ENCODE assay signal across 25 cellular contexts in genomic region chrX:17038277-17038676, GRCh38.
A peak's percentile ranks its signal among the peaks of the same experiment; 100 is the strongest.
DNase-seq lines count a peak whose midpoint lies in the region; ATAC-seq and TF ChIP-seq lines count a peak whose summit lies in the region.
"Had no signal": no experiment of that assay in that cellular context is flagged by ENCODE, and none has a peak within 500 bp of the region (broad histone marks: within the 10 kb centered on the region; RNA-seq: fewer than 3 reads in every experiment).

No MANE protein-coding gene starts in this region.

- H3K36me3 ChIP-seq in OCI-LY3 (replicated peaks; ENCODE audit: low read depth, low read length) (no peaks in the 10 kb centered on the region), heart right ventricle (no peaks in the 10 kb centered on the region), ovary (no peaks in the 10 kb centered on the region)
- H3K36me3 ChIP-seq: brain microvascular endothelial cell, colonic mucosa had no signal

- no peaks in the 10 kb centered on the region for H3K9me3 ChIP-seq in OCI-LY3 (ENCODE audit: insufficient read depth, low read length)
- no peaks in the 10 kb centered on the region for H3K9me3 ChIP-seq in heart right ventricle
- H3K9me3 ChIP-seq in ovary = no peaks in the 10 kb centered on the region
- H3K9me3 ChIP-seq: colonic mucosa, SK-N-SH, testis had no signal

- no peaks in the 10 kb centered on the region for H3K36me3 Mint-ChIP-seq in HFFc6 (ENCODE audit: low read depth)
- no peaks in the 10 kb centered on the region for H3K36me3 Mint-ChIP-seq in stimulated activated effector memory CD8-positive, alpha-beta T cell treated with anti-CD3 and anti-CD28 coated beads, Interleukin-12 subunit alpha, Interleukin-12 subunit beta, amount 100 ng/mL, for 72 hours

- TF ChIP-seq POLR2A in ovary (IDR thresholded peaks at IDR 0.05) = no peak

- H3K4me3 ChIP-seq in OCI-LY3 (ENCODE audit: low read length) = no peak overlapping the region
- H3K4me3 ChIP-seq in heart right ventricle = no peak overlapping the region
- H3K4me3 ChIP-seq in ovary = no peak overlapping the region
- H3K4me3 ChIP-seq in foreskin fibroblast (ENCODE audit: low read depth in 1 of 2, low read length in 2 of 2) = no peak overlapping the region
- H3K4me3 ChIP-seq: colonic mucosa, smooth muscle cell, testis had no signal

- TF ChIP-seq EP300 in ovary (IDR thresholded peaks at IDR 0.05) = no peak

- peak overlapping the region; percentile 26; the same call in 1 of the 2 replicates for H3K4me2 ChIP-seq in OCI-LY3 (ENCODE audit: low read length)
- H3K4me2 ChIP-seq: SK-N-SH, smooth muscle cell had no signal

- H3K27ac ChIP-seq in OCI-LY3 (ENCODE audit: low read length) (no peak overlapping the region), heart right ventricle (peak overlapping the region in 1 of 10 donors; percentile 3), ovary (peak overlapping the region; percentile 36 to 52)
- H3K27ac ChIP-seq: brain microvascular endothelial cell, C4-2B, colonic mucosa, testis had no signal

- no peaks in the 10 kb centered on the region for H4K20me1 ChIP-seq in OCI-LY3 (ENCODE audit: insufficient read depth, low read length)

- no peaks in the 10 kb centered on the region for H3K27me3 ChIP-seq in OCI-LY3 (ENCODE audit: low read depth, low read length)
- H3K27me3 ChIP-seq in heart right ventricle = peaks cover 0 to 21% (median 0%) of the 10 kb centered on the region in 7 donors
- H3K27me3 ChIP-seq in ovary = no peaks in the 10 kb centered on the region
- H3K27me3 ChIP-seq: colonic mucosa, testis had no signal

- 44 to 62% methylated on average over 3 of the region's 3 CpGs for WGBS in heart right ventricle, 2 donors
- WGBS in ovary, 3 donors = 40 to 56% (median 44%) methylated on average over 3 of the region's 3 CpGs

- no peak overlapping the region for H2AFZ ChIP-seq in OCI-LY3 (ENCODE audit: low read depth, low read length)

- H3K79me2 ChIP-seq in OCI-LY3 (ENCODE audit: low read length) = no peaks in the 10 kb centered on the region

- no peak overlapping the region for H3K9ac ChIP-seq in OCI-LY3 (ENCODE audit: low read length)
- H3K9ac ChIP-seq: SK-N-SH had no signal

- H3K9me3 Mint-ChIP-seq in HFFc6 = no peaks in the 10 kb centered on the region
- no peaks in the 10 kb centered on the region for H3K9me3 Mint-ChIP-seq in stimulated activated effector memory CD8-positive, alpha-beta T cell treated with anti-CD3 and anti-CD28 coated beads, Interleukin-12 subunit alpha, Interleukin-12 subunit beta, amount 100 ng/mL, for 72 hours
- H3K9me3 Mint-ChIP-seq: activated naive CD8-positive, alpha-beta T cell treated with anti-CD3 and anti-CD28 coated beads, Interleukin-2, amount 50 U/mL, for 24 hours; activated T-cell treated with anti-CD3 and anti-CD28 coated beads, Interleukin-2, amount 50 U/mL, for 24 hours had no signal

- peak; percentile 32 for DNase-seq in CD1c-positive myeloid dendritic cell (ENCODE audit: extremely low spot score)
- no peak for DNase-seq in heart right ventricle
- DNase-seq in ovary = peak in 1 of 5 donors; percentile 41
- DNase-seq in NCI-H1694 (lab: John Stamatoyannopoulos, UW) = no peak
- no peak for DNase-seq in foreskin fibroblast
- DNase-seq in HFFc6 = no peak
- no peak for DNase-seq in stimulated activated effector memory CD8-positive, alpha-beta T cell treated with anti-CD3 and anti-CD28 coated beads, Interleukin-12 subunit alpha, Interleukin-12 subunit beta, amount 100 ng/mL, for 72 hours (ENCODE audit: low spot score in 2 of 2)
- DNase-seq: activated CD4-positive, alpha-beta T cell treated with anti-CD3 and anti-CD28 coated beads for 4 hours; activated CD8-positive, alpha-beta memory T cell treated with anti-CD3 and anti-CD28 coated beads for 24 hours; activated gamma-delta T cell treated with Interleukin-2 at 50 U/mL for 16 hours; activated naive CD8-positive, alpha-beta T cell treated with anti-CD3 and anti-CD28 coated beads, Interleukin-2, amount 50 U/mL, for 24 hours; activated T-cell treated with anti-CD3 and anti-CD28 coated beads, Interleukin-2, amount 50 U/mL, for 24 hours; brain microvascular endothelial cell; colonic mucosa; KBM-7; NCI-H146; NCI-H2171; NCI-H526; stimulated activated CD4-positive, alpha-beta T cell treated with anti-CD3 and anti-CD28 coated beads, Interleukin-2, amount 100 ng/mL, for 24 hours; T-helper 17 cell had no signal

- intact Hi-C loops in heart right ventricle (cut with DNase I) (no loop called here), ovary (cut with DNase I) (no loop called here)

- H3K4me1 Mint-ChIP-seq in HFFc6 (ENCODE audit: low read depth) = peaks cover 4% of the 10 kb centered on the region; the same call in 1 of the 2 replicates
- H3K4me1 Mint-ChIP-seq in stimulated activated effector memory CD8-positive, alpha-beta T cell treated with anti-CD3 and anti-CD28 coated beads, Interleukin-12 subunit alpha, Interleukin-12 subunit beta, amount 100 ng/mL, for 72 hours = peaks cover 8% of the 10 kb centered on the region

- H3K4me1 ChIP-seq in OCI-LY3 (ENCODE audit: low read length) (peaks cover 17% of the 10 kb centered on the region), heart right ventricle (peaks cover 0 to 7% (median 2%) of the 10 kb centered on the region in 9 donors), ovary (ENCODE audit: insufficient read depth) (peaks cover 3% of the 10 kb centered on the region)
- H3K4me1 ChIP-seq: colonic mucosa, testis had no signal

- TF ChIP-seq CTCF in OCI-LY3 (IDR thresholded peaks at IDR 0.05; ENCODE audit: low read depth, low read length) (no peak), heart right ventricle (IDR thresholded peaks at IDR 0.05) (no peak), ovary (IDR thresholded peaks at IDR 0.05) (no peak), foreskin fibroblast (IDR thresholded peaks at IDR 0.05; ENCODE audit: low read depth, low read length) (no peak), HFFc6 (IDR thresholded peaks at IDR 0.05) (no peak)

- no peak overlapping the region for H3K27ac Mint-ChIP-seq in HFFc6
- no peak overlapping the region for H3K27ac Mint-ChIP-seq in stimulated activated effector memory CD8-positive, alpha-beta T cell treated with anti-CD3 and anti-CD28 coated beads, Interleukin-12 subunit alpha, Interleukin-12 subunit beta, amount 100 ng/mL, for 72 hours
- H3K27ac Mint-ChIP-seq: activated naive CD8-positive, alpha-beta T cell treated with anti-CD3 and anti-CD28 coated beads, Interleukin-2, amount 50 U/mL, for 24 hours; activated T-cell treated with anti-CD3 and anti-CD28 coated beads, Interleukin-2, amount 50 U/mL, for 24 hours; T-helper 17 cell had no signal

- ATAC-seq in heart right ventricle = peak in 5 of 8 donors; percentile 25 to 44 (median 34)
- ATAC-seq in stimulated activated effector memory CD8-positive, alpha-beta T cell treated with anti-CD3 and anti-CD28 coated beads, Interleukin-12 subunit alpha, Interleukin-12 subunit beta, amount 100 ng/mL, for 72 hours = no peak
- ATAC-seq: activated naive CD8-positive, alpha-beta T cell treated with anti-CD3 and anti-CD28 coated beads, Interleukin-2, amount 50 U/mL, for 24 hours; T-helper 17 cell had no signal

- H3K27me3 Mint-ChIP-seq in HFFc6 (ENCODE audit: insufficient read depth) = peaks cover 3% of the 10 kb centered on the region
- H3K27me3 Mint-ChIP-seq: activated naive CD8-positive, alpha-beta T cell treated with anti-CD3 and anti-CD28 coated beads, Interleukin-2, amount 50 U/mL, for 24 hours; T-helper 17 cell had no signal

- H3K4me3 Mint-ChIP-seq in HFFc6 = no peak overlapping the region
- H3K4me3 Mint-ChIP-seq in stimulated activated effector memory CD8-positive, alpha-beta T cell treated with anti-CD3 and anti-CD28 coated beads, Interleukin-12 subunit alpha, Interleukin-12 subunit beta, amount 100 ng/mL, for 72 hours = no peak overlapping the region
- H3K4me3 Mint-ChIP-seq: activated naive CD8-positive, alpha-beta T cell treated with anti-CD3 and anti-CD28 coated beads, Interleukin-2, amount 50 U/mL, for 24 hours; activated T-cell treated with anti-CD3 and anti-CD28 coated beads, Interleukin-2, amount 50 U/mL, for 24 hours; T-helper 17 cell had no signal
